In genomic region chr14:75142494-75142893, GRCh38 we compare ENCODE assay signal across 13 cellular contexts. TPM values are rescaled to one million over a fixed set of nuclear protein-coding genes. Genes with fewer than 3 reads are reported as not detected.
DNase-seq lines count a peak whose midpoint lies in the region; ATAC-seq and TF ChIP-seq lines count a peak whose summit lies in the region.
"Had no signal": no experiment of that assay in that cellular context is flagged by ENCODE, and none has a peak within 500 bp of the region (broad histone marks: within the 10 kb centered on the region; RNA-seq: fewer than 3 reads in every experiment).

No MANE protein-coding gene starts in this region.

- intact Hi-C loops in activated B cell treated with CpG ODN at 0.5 μM for 24 hours (cut with micrococcal nuclease) = no loop called here

- no peak for ATAC-seq in activated B cell treated with CpG ODN at 0.5 μM for 24 hours (ENCODE audit: low read depth)
- no peak for ATAC-seq in thoracic aorta (ENCODE audit: insufficient number of reproducible peaks, low FRiP score, low read depth)
- ATAC-seq in HG03521 (IDR thresholded peaks at IDR 0.05; ENCODE audit: unreplicated experiment) = no peak
- no peak for ATAC-seq in HG03378 (IDR thresholded peaks at IDR 0.05; ENCODE audit: unreplicated experiment)

- no peaks in the 10 kb centered on the region for H3K9me3 Mint-ChIP-seq in activated T-cell treated with anti-CD3 and anti-CD28 coated beads, Interleukin-2, amount 50 U/mL, for 24 hours
- H3K9me3 Mint-ChIP-seq in activated B cell treated with CpG ODN at 0.5 μM for 24 hours = no peaks in the 10 kb centered on the region

- POLR2A ChIA-PET in activated B cell treated with CpG ODN at 0.5 μM for 24 hours (lab: Charles Lee) = no interaction called here

- H3K27ac Mint-ChIP-seq in activated T-cell treated with anti-CD3 and anti-CD28 coated beads, Interleukin-2, amount 50 U/mL, for 24 hours = peak overlapping the region; percentile 6
- peak overlapping the region; percentile 41 for H3K27ac Mint-ChIP-seq in activated B cell treated with CpG ODN at 0.5 μM for 24 hours

- CTCF ChIA-PET in activated B cell treated with CpG ODN at 0.5 μM for 24 hours (lab: Charles Lee) = interaction anchor here (1.2 to 1.5 kb wide), 2 partner anchors 153 to 155 kb away, joined by 3 to 5 read pairs; no protein-coding TSS in a partner anchor

- H3K36me3 Mint-ChIP-seq in activated T-cell treated with anti-CD3 and anti-CD28 coated beads, Interleukin-2, amount 50 U/mL, for 24 hours (ENCODE audit: low read depth) = peaks cover 51% of the 10 kb centered on the region
- H3K36me3 Mint-ChIP-seq in activated B cell treated with CpG ODN at 0.5 μM for 24 hours (ENCODE audit: low read depth) = peaks cover 43% of the 10 kb centered on the region

- H3K4me1 ChIP-seq in mesodermal cell (ENCODE audit: control insufficient read depth, insufficient read depth, low read length, poor library complexity, severe bottlenecking) = peaks cover 20% of the 10 kb centered on the region
- H3K4me1 ChIP-seq in thoracic aorta (ENCODE audit: control insufficient read depth in 1 of 2, low read depth in 2 of 2) = peaks cover 16 to 66% of the 10 kb centered on the region in 2 donors
- H3K4me1 ChIP-seq: A549 had no signal

- TF ChIP-seq CTCF in activated B cell treated with CpG ODN at 0.5 μM for 24 hours (IDR thresholded peaks at IDR 0.05) (no peak), thoracic aorta (IDR thresholded peaks at IDR 0.05) (no peak)

- H3K27ac ChIP-seq in mesodermal cell (ENCODE audit: low read depth, low read length, severe bottlenecking) = peak overlapping the region; percentile 29
- peak overlapping the region; percentile 28 to 35 for H3K27ac ChIP-seq in thoracic aorta

- H3K36me3 ChIP-seq in mesodermal cell (ENCODE audit: control insufficient read depth, insufficient read depth, low read length) (peaks cover 36% of the 10 kb centered on the region), thoracic aorta (no peaks in the 10 kb centered on the region)
- H3K36me3 ChIP-seq: MG63 had no signal

- H3K4me3 Mint-ChIP-seq in activated T-cell treated with anti-CD3 and anti-CD28 coated beads, Interleukin-2, amount 50 U/mL, for 24 hours = no peak overlapping the region
- H3K4me3 Mint-ChIP-seq in activated B cell treated with CpG ODN at 0.5 μM for 24 hours = no peak overlapping the region

- H3K4me1 Mint-ChIP-seq in activated T-cell treated with anti-CD3 and anti-CD28 coated beads, Interleukin-2, amount 50 U/mL, for 24 hours (ENCODE audit: low read depth) = peaks cover 66% of the 10 kb centered on the region
- H3K4me1 Mint-ChIP-seq in activated B cell treated with CpG ODN at 0.5 μM for 24 hours = peaks cover 61% of the 10 kb centered on the region

- H3K27me3 ChIP-seq in thoracic aorta (replicated peaks; ENCODE audit: insufficient read depth) = no peaks in the 10 kb centered on the region
- H3K27me3 ChIP-seq: MG63 had no signal

- no peaks in the 10 kb centered on the region for H3K27me3 Mint-ChIP-seq in activated T-cell treated with anti-CD3 and anti-CD28 coated beads, Interleukin-2, amount 50 U/mL, for 24 hours
- no peaks in the 10 kb centered on the region for H3K27me3 Mint-ChIP-seq in activated B cell treated with CpG ODN at 0.5 μM for 24 hours

- no CpG with 5 or more reads among the region's 1 CpG for WGBS in mesodermal cell (ENCODE audit: insufficient coverage in 2 of 2), 2 experiments

- DNase-seq in activated T-cell treated with anti-CD3 and anti-CD28 coated beads, Interleukin-2, amount 50 U/mL, for 24 hours = no peak
- no peak for DNase-seq in activated T-cell treated with anti-CD3 and anti-CD28 coated beads for 4 hours
- no peak for DNase-seq in activated B cell treated with CpG ODN at 0.5 μM for 24 hours
- no peak for DNase-seq in thoracic aorta (ENCODE audit: low spot score)
- no peak for DNase-seq in occipital lobe (lab: John Stamatoyannopoulos, UW)
- DNase-seq: activated gamma-delta T cell; MG63; NCI-H2081; stimulated activated CD4-positive, alpha-beta T cell treated with anti-CD3 and anti-CD28 coated beads, Interleukin-2, amount 100 ng/mL, for 48 hours had no signal

- H3K4me3 ChIP-seq in mesodermal cell (ENCODE audit: extremely low read depth, insufficient read depth, low read length, poor library complexity, severe bottlenecking) (no peak overlapping the region), thoracic aorta (no peak overlapping the region)
- H3K4me3 ChIP-seq: A549, MG63 had no signal

- H3K9me3 ChIP-seq in mesodermal cell (ENCODE audit: control insufficient read depth, low read length) (no peaks in the 10 kb centered on the region), thoracic aorta (no peaks in the 10 kb centered on the region)
- H3K9me3 ChIP-seq: A549, MG63 had no signal

RNA-seq across cellular contexts. Expression of gene NEK9, which starts 15.6 kb away (rescaled TPM):
- total RNA-seq in activated B cell treated with CpG ODN at 0.5 μM for 24 hours (96.1 and 97.7 TPM in 2 replicates), thoracic aorta (10 to 100 TPM; 51.3 to 65.3 TPM), occipital lobe (37.7 TPM)
- polyA plus RNA-seq in mesodermal cell (2013, experiment 1 of 2) = 55.4 TPM
- polyA plus RNA-seq in mesodermal cell (2013, experiment 2 of 2) = 54.6 TPM

RNA-seq across cellular contexts. Expression of gene TMED10, which starts 33.9 kb away (rescaled TPM):
- total RNA-seq in activated B cell treated with CpG ODN at 0.5 μM for 24 hours (124 and 130 TPM in 2 replicates), thoracic aorta (100 to 1,000 TPM; 258 to 342 TPM), occipital lobe (135 TPM)
- polyA plus RNA-seq in mesodermal cell (2013, experiment 1 of 2) = 196 TPM
- 165 TPM for polyA plus RNA-seq in mesodermal cell (2013, experiment 2 of 2)
